Comparison of ENCODE assay signal across 10 cellular contexts in the genomic region with DNA sequence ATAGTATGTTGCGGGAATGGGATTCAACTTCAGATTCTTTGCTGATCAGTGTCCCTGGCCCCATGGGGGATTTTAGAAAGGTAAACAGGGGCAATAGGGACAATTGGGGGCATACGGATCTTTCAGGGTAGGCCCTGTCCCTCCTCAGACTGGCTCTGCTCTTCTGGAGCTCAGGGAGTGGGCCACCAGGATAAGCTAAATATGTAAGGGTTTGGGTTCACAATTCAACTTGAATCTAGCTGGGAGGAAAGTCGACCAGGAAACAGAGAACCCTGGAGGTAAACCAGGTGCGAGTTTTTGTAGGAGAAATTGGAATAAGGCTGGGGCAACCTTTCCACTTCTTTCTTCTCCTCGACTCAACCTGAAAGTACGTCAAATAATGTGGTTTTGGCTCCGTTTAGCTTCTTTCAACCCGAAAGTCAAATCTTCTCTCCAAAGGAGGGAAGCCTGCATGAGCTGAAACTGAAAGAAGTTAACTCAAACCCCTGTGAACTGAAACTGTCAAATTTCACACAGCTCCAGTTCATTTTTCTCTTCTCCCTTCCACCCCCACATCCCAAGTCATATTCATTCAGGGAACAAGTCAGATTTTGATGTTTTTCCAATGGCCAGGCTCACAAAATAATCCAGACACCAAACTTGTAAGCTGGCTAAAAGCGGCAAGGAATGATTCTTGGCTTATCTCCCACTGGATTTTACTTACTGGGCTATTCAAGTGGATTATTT.
A peak's percentile ranks its signal among the peaks of the same experiment; 100 is the strongest.
DNase-seq lines count a peak whose midpoint lies in the region; ATAC-seq, FAIRE-seq and TF ChIP-seq lines count a peak whose summit lies in the region.
"Had no signal": no experiment of that assay in that cellular context is flagged by ENCODE, and none has a peak within 500 bp of the region (broad histone marks: within the 10 kb centered on the region; RNA-seq: fewer than 3 reads in every experiment).

No MANE protein-coding gene starts in this region.

- no peaks in the 10 kb centered on the region for H3K36me3 Mint-ChIP-seq in CD8-positive, alpha-beta memory T cell
- no peaks in the 10 kb centered on the region for H3K36me3 Mint-ChIP-seq in T-helper 1 cell treated with Interleukin-12 subunit alpha and Interleukin-12 subunit beta and Interleukin-4 antibody, amounts not matched to agents 30 μg/mL and 1 μg/mL, for 36 hours (ENCODE audit: low read depth)

- no peaks in the 10 kb centered on the region for H3K9me3 Mint-ChIP-seq in CD8-positive, alpha-beta memory T cell
- no peaks in the 10 kb centered on the region for H3K9me3 Mint-ChIP-seq in T-helper 1 cell treated with Interleukin-12 subunit alpha and Interleukin-12 subunit beta and Interleukin-4 antibody, amounts not matched to agents 30 μg/mL and 1 μg/mL, for 36 hours

- no peaks in the 10 kb centered on the region for H3K36me3 ChIP-seq in CD8-positive, alpha-beta memory T cell (ENCODE audit: insufficient read depth, low read length)
- H3K36me3 ChIP-seq in pancreas, result no peaks in the 10 kb centered on the region
- H3K36me3 ChIP-seq in brain microvascular endothelial cell (replicated peaks), result no peaks in the 10 kb centered on the region
- H3K36me3 ChIP-seq: prostate gland had no signal

- H3K27ac Mint-ChIP-seq in CD8-positive, alpha-beta memory T cell, result peak overlapping the region in 1 of 8 donors; percentile 20
- peak overlapping the region; percentile 79 for H3K27ac Mint-ChIP-seq in T-helper 1 cell treated with Interleukin-12 subunit alpha and Interleukin-12 subunit beta and Interleukin-4 antibody, amounts not matched to agents 30 μg/mL and 1 μg/mL, for 36 hours

- peak overlapping the region in 5 of 7 donors; percentile 30 to 85 (median 44) for H3K4me3 Mint-ChIP-seq in CD8-positive, alpha-beta memory T cell
- H3K4me3 Mint-ChIP-seq in T-helper 1 cell treated with Interleukin-12 subunit alpha and Interleukin-12 subunit beta and Interleukin-4 antibody, amounts not matched to agents 30 μg/mL and 1 μg/mL, for 36 hours, result peak overlapping the region; percentile 47

- no peaks in the 10 kb centered on the region for H3K9me3 ChIP-seq in CD8-positive, alpha-beta memory T cell (ENCODE audit: low read length)
- no peaks in the 10 kb centered on the region for H3K9me3 ChIP-seq in pancreas
- H3K9me3 ChIP-seq: prostate gland had no signal

- H3K27ac ChIP-seq in CD8-positive, alpha-beta memory T cell (ENCODE audit: low read depth, low read length), result no peak overlapping the region
- H3K27ac ChIP-seq in pancreas, result no peak overlapping the region
- H3K27ac ChIP-seq in brain microvascular endothelial cell, result no peak overlapping the region
- H3K27ac ChIP-seq: prostate gland had no signal

- H3K4me1 Mint-ChIP-seq in CD8-positive, alpha-beta memory T cell, result peaks cover 14 to 32% (median 23%) of the 10 kb centered on the region in 3 donors
- H3K4me1 Mint-ChIP-seq in T-helper 1 cell treated with Interleukin-12 subunit alpha and Interleukin-12 subunit beta and Interleukin-4 antibody, amounts not matched to agents 30 μg/mL and 1 μg/mL, for 36 hours (ENCODE audit: low read depth), result peaks cover 55% of the 10 kb centered on the region

- CTCF ChIA-PET in CD8-positive, alpha-beta memory T cell (lab: Charles Lee), result interaction anchor here (0.6 to 1.4 kb wide), 2 partner anchors 47 to 185 kb away, joined by 3 read pairs; no protein-coding TSS in a partner anchor

- peaks cover 1 to 20% of the 10 kb centered on the region in 2 donors for H3K27me3 Mint-ChIP-seq in CD8-positive, alpha-beta memory T cell
- H3K27me3 Mint-ChIP-seq in T-helper 1 cell treated with Interleukin-12 subunit alpha and Interleukin-12 subunit beta and Interleukin-4 antibody, amounts not matched to agents 30 μg/mL and 1 μg/mL, for 36 hours (ENCODE audit: low read depth), result peaks cover 4% of the 10 kb centered on the region

- ATAC-seq in GM19043 (IDR thresholded peaks at IDR 0.05; ENCODE audit: low read depth, unreplicated experiment) (peak; percentile 64), HG02884 (IDR thresholded peaks at IDR 0.05; ENCODE audit: unreplicated experiment) (peak; percentile 68), pancreas (no peak), sciatic nerve (no peak)

- no peaks in the 10 kb centered on the region for H3K27me3 ChIP-seq in CD8-positive, alpha-beta memory T cell (ENCODE audit: insufficient read depth, low read length, poor library complexity, severe bottlenecking)
- H3K27me3 ChIP-seq in pancreas (no peaks in the 10 kb centered on the region), brain microvascular endothelial cell (replicated peaks) (no peaks in the 10 kb centered on the region)

- no peak for FAIRE-seq in pancreas (lab: Jason Lieb, UNC)

- WGBS in pancreas, 2 donors, result 63 to 75% methylated on average over 9 of the region's 9 CpGs

- H3K4me1 ChIP-seq in CD8-positive, alpha-beta memory T cell (ENCODE audit: insufficient read depth, low read length), result no peaks in the 10 kb centered on the region
- no peaks in the 10 kb centered on the region for H3K4me1 ChIP-seq in pancreas
- H3K4me1 ChIP-seq: prostate gland had no signal

- H3K4me3 ChIP-seq in CD8-positive, alpha-beta memory T cell (ENCODE audit: low read length), result no peak overlapping the region
- no peak overlapping the region for H3K4me3 ChIP-seq in pancreas
- H3K4me3 ChIP-seq in brain microvascular endothelial cell (ENCODE audit: low read depth, low read length), result no peak overlapping the region
- H3K4me3 ChIP-seq: prostate gland had no signal

- POLR2A ChIA-PET in CD8-positive, alpha-beta memory T cell (lab: Charles Lee), result no interaction called here

- intact Hi-C loops in pancreas (cut with DNase I) (no loop called here), sciatic nerve (cut with DNase I) (no loop called here)

- no peak for DNase-seq in CD8-positive, alpha-beta memory T cell
- no peak for DNase-seq in pancreas
- DNase-seq in brain microvascular endothelial cell, result no peak
- DNase-seq in sciatic nerve (ENCODE audit: low spot score), result no peak
- no peak for DNase-seq in mesenteric fat pad (ENCODE audit: low spot score)
- DNase-seq: stimulated activated naive CD4-positive, alpha-beta T cell treated with Interleukin-2 at 50 U/mL for 16 hours had no signal

- no peak for TF ChIP-seq CTCF in pancreas (IDR thresholded peaks at IDR 0.05)
- no peak for TF ChIP-seq CTCF in brain microvascular endothelial cell (IDR thresholded peaks at IDR 0.05; ENCODE audit: low read depth, low read length, missing control alignments)

- in situ Hi-C loops in brain microvascular endothelial cell (cut with HindIII; ENCODE audit: low pct_ligation_motif_present, low sequenced_read_pairs), result no loop called here

Comparison
In these comparisons a context has a peak if more than half of its experiments do, and no peak if none do; other contexts are left out.
1. ATAC-seq: peak in GM19043 (single experiment) and HG02884 (single experiment); none in pancreas (0 of 4) and sciatic nerve (single experiment).